Comparison of ENCODE assay signal across 10 cellular contexts in genomic region chr1:217048104-217048707, GRCh38.
A peak's percentile ranks its signal among the peaks of the same experiment; 100 is the strongest.
DNase-seq lines count a peak whose midpoint lies in the region; ATAC-seq and TF ChIP-seq lines count a peak whose summit lies in the region.
"Had no signal": no experiment of that assay in that cellular context is flagged by ENCODE, and none has a peak within 500 bp of the region (broad histone marks: within the 10 kb centered on the region; RNA-seq: fewer than 3 reads in every experiment).

No MANE protein-coding gene starts in this region.

- H3K27ac Mint-ChIP-seq in endodermal cell: no peak overlapping the region

- H3K9me3 Mint-ChIP-seq in endodermal cell: no peaks in the 10 kb centered on the region
- H3K9me3 Mint-ChIP-seq: activated T-cell treated with anti-CD3 and anti-CD28 coated beads, Interleukin-2, amount 50 U/mL, for 4 hours had no signal

- peaks cover 12% of the 10 kb centered on the region for H3K27me3 Mint-ChIP-seq in endodermal cell (ENCODE audit: insufficient read depth)

- no peak overlapping the region for H3K9ac ChIP-seq in endodermal cell (ENCODE audit: extremely low read depth, low read length, poor library complexity, severe bottlenecking)

- ATAC-seq in GM19023 (IDR thresholded peaks at IDR 0.05; ENCODE audit: unreplicated experiment): peak; percentile 73
- no peak for ATAC-seq in GM21528 (IDR thresholded peaks at IDR 0.05; ENCODE audit: low FRiP score, unreplicated experiment)
- ATAC-seq: activated T-cell treated with anti-CD3 and anti-CD28 coated beads, Interleukin-2, amount 50 U/mL, for 4 hours had no signal

- no peaks in the 10 kb centered on the region for H3K27me3 ChIP-seq in endodermal cell (ENCODE audit: control insufficient read depth, insufficient read depth, low read length, poor library complexity, severe bottlenecking)

- H3K4me1 ChIP-seq in endodermal cell (ENCODE audit: control insufficient read depth, insufficient read depth, low read length): no peaks in the 10 kb centered on the region

- no peaks in the 10 kb centered on the region for H3K4me1 Mint-ChIP-seq in endodermal cell

- H3K36me3 ChIP-seq in endodermal cell (ENCODE audit: control insufficient read depth, insufficient read depth, low read length): no peaks in the 10 kb centered on the region

- TF ChIP-seq CTCF in C4-2B (conservative IDR thresholded peaks at IDR 0.05): peak; percentile 40
- TF ChIP-seq CTCF in endodermal cell (conservative IDR thresholded peaks at IDR 0.05): peak; percentile 83

- no peak overlapping the region for H3K4me3 ChIP-seq in endodermal cell (ENCODE audit: low read length)

- H3K27ac ChIP-seq in C4-2B (no peak overlapping the region), endodermal cell (ENCODE audit: low read depth, low read length) (no peak overlapping the region)

- WGBS in endodermal cell (ENCODE audit: insufficient coverage in 1 of 2, insufficient read length in 1 of 2), 2 experiments: 67 to 72% methylated on average over 4 to 5 of the region's 5 CpGs

- no peaks in the 10 kb centered on the region for H3K36me3 Mint-ChIP-seq in endodermal cell (ENCODE audit: low read depth)

- H3K4me3 Mint-ChIP-seq in endodermal cell: no peak overlapping the region
- H3K4me3 Mint-ChIP-seq: activated T-cell treated with anti-CD3 and anti-CD28 coated beads, Interleukin-2, amount 50 U/mL, for 4 hours had no signal

- peak; percentile 40 for DNase-seq in HT-29 (ENCODE audit: low spot score)
- DNase-seq in endodermal cell: peak; percentile 90
- no peak for DNase-seq in HPDE6-E6E7 (ENCODE audit: extremely low spot score)
- no peak for DNase-seq in NCI-H2227 (lab: John Stamatoyannopoulos, UW; ENCODE audit: unreplicated experiment)
- DNase-seq in stimulated activated CD4-positive, alpha-beta T cell treated with anti-CD3 and anti-CD28 coated beads, Interleukin-12 subunit alpha, Interleukin-12 subunit beta, amount 100 ng/mL, for 4 hours: no peak
- DNase-seq: activated T-cell treated with anti-CD3 and anti-CD28 coated beads, Interleukin-2, amount 50 U/mL, for 4 hours; NCI-H1694 had no signal

- no peaks in the 10 kb centered on the region for H3K9me3 ChIP-seq in endodermal cell (ENCODE audit: control insufficient read depth, low read length)

Comparison
In these comparisons a context has a peak if more than half of its experiments do, and no peak if none do; other contexts are left out.
1. DNase-seq: peak in HT-29 (single experiment) and endodermal cell (single experiment); none in HPDE6-E6E7 (single experiment), NCI-H2227 (single experiment) and stimulated activated CD4-positive, alpha-beta T cell treated with anti-CD3 and anti-CD28 coated beads, Interleukin-12 subunit alpha, Interleukin-12 subunit beta, amount 100 ng/mL, for 4 hours (single experiment).